ENCODE assay signal across 8 cellular contexts in genomic region chr1:111920221-111921024, GRCh38.
DNase-seq lines count a peak whose midpoint lies in the region; ATAC-seq and TF ChIP-seq lines count a peak whose summit lies in the region.

No MANE protein-coding gene starts in this region.

- no peaks in the 10 kb centered on the region for H3K9me3 Mint-ChIP-seq in immature natural killer cell
- no peaks in the 10 kb centered on the region for H3K9me3 Mint-ChIP-seq in activated naive CD4-positive, alpha-beta T cell treated with anti-CD3 and anti-CD28 coated beads, Interleukin-2, amount 10 ng/mL, durations not matched to agents 7 days and 5 days

- H3K27me3 ChIP-seq in SK-N-SH (ENCODE audit: insufficient read depth) = peaks cover 8% of the 10 kb centered on the region
- no peaks in the 10 kb centered on the region for H3K27me3 ChIP-seq in layer of hippocampus (ENCODE audit: control insufficient read depth, insufficient read depth, low read length)
- H3K27me3 ChIP-seq in aorta (ENCODE audit: control insufficient read depth in 1 of 2, insufficient read depth in 2 of 2, low read length in 1 of 2) = no peaks in the 10 kb centered on the region

- TF ChIP-seq EP300 in SK-N-SH (IDR thresholded peaks at IDR 0.05; ENCODE audit: borderline replicate concordance in 1 of 2, low read depth in 1 of 2, low read length in 1 of 2) = no peak

- no peaks in the 10 kb centered on the region; a peak in 1 of 4 replicates for H3K4me1 ChIP-seq in SK-N-SH (ENCODE audit: control insufficient read depth in 1 of 2, insufficient read depth in 2 of 2, low read depth in 1 of 2, low read length in 1 of 2)
- no peaks in the 10 kb centered on the region for H3K4me1 ChIP-seq in aorta (ENCODE audit: control insufficient read depth in 1 of 2, insufficient read depth in 2 of 2, low read length in 2 of 2)

- DNase-seq in SK-N-SH (no peak), astrocyte of the spinal cord (ENCODE audit: low read depth, low spot score) (peak; percentile 19), aorta (peak; percentile 70 to 82), immature natural killer cell (no peak)
- no peak for DNase-seq in activated naive CD4-positive, alpha-beta T cell treated with anti-CD3 and anti-CD28 coated beads, Interleukin-2, amount 10 ng/mL, durations not matched to agents 7 days and 5 days

- 43% methylated on average over 7 of the region's 11 CpGs for WGBS in SK-N-SH (ENCODE audit: low lambda C conversion rate)
- 18 to 20% methylated on average over 11 of the region's 11 CpGs for WGBS in aorta, 2 donors

- CTCF ChIA-PET in SK-N-SH (lab: Yijun Ruan, JAX) = no interaction called here
- CTCF ChIA-PET in activated naive CD4-positive, alpha-beta T cell treated with anti-CD3 and anti-CD28 coated beads, Interleukin-2, amount 10 ng/mL, durations not matched to agents 7 days and 5 days (lab: Charles Lee) = no interaction called here

- H3K27me3 Mint-ChIP-seq in immature natural killer cell (ENCODE audit: low read depth in 3 of 3) = peaks cover 2 to 10% (median 3%) of the 10 kb centered on the region in 3 donors
- H3K27me3 Mint-ChIP-seq in activated naive CD4-positive, alpha-beta T cell treated with anti-CD3 and anti-CD28 coated beads, Interleukin-2, amount 10 ng/mL, durations not matched to agents 7 days and 5 days = peaks cover 22% of the 10 kb centered on the region

- no peaks in the 10 kb centered on the region for H3K9me2 ChIP-seq in SK-N-SH

- no peaks in the 10 kb centered on the region for H3F3A ChIP-seq in SK-N-SH (replicated peaks; ENCODE audit: insufficient read depth)

- no peak overlapping the region for H3K4me3 ChIP-seq in SK-N-SH (ENCODE audit: low read depth in 2 of 2, low read length in 1 of 2)
- H3K4me3 ChIP-seq in astrocyte of the spinal cord (ENCODE audit: low read depth, low read length) = no peak overlapping the region
- H3K4me3 ChIP-seq in aorta (ENCODE audit: low read length in 2 of 2) = no peak overlapping the region

- H3K27ac Mint-ChIP-seq in immature natural killer cell = no peak overlapping the region
- H3K27ac Mint-ChIP-seq in activated naive CD4-positive, alpha-beta T cell treated with anti-CD3 and anti-CD28 coated beads, Interleukin-2, amount 10 ng/mL, durations not matched to agents 7 days and 5 days = no peak overlapping the region

- in situ Hi-C loops in astrocyte of the spinal cord (cut with HindIII; ENCODE audit: low sequenced_read_pairs) = no loop called here

- no peaks in the 10 kb centered on the region for H3K9me3 ChIP-seq in SK-N-SH
- no peaks in the 10 kb centered on the region for H3K9me3 ChIP-seq in aorta (ENCODE audit: control insufficient read depth, low read length)

- no peak overlapping the region for H3K4me3 Mint-ChIP-seq in immature natural killer cell
- H3K4me3 Mint-ChIP-seq in activated naive CD4-positive, alpha-beta T cell treated with anti-CD3 and anti-CD28 coated beads, Interleukin-2, amount 10 ng/mL, durations not matched to agents 7 days and 5 days = no peak overlapping the region

- no peaks in the 10 kb centered on the region for H3K4me1 Mint-ChIP-seq in immature natural killer cell
- H3K4me1 Mint-ChIP-seq in activated naive CD4-positive, alpha-beta T cell treated with anti-CD3 and anti-CD28 coated beads, Interleukin-2, amount 10 ng/mL, durations not matched to agents 7 days and 5 days = no peaks in the 10 kb centered on the region

- POLR2A ChIA-PET in SK-N-SH (lab: Yijun Ruan, JAX) = no interaction called here

- H3K4me2 ChIP-seq in SK-N-SH = peak overlapping the region; percentile 30; the same call in 1 of the 2 replicates

- intact Hi-C loops in aorta (cut with DNase I) = loop anchor here (2.0 to 5.0 kb wide), 2 partner anchors 67 to 68 kb away; partner anchors contain the start of gene KCND3 (in 2 of the 2)

- no peaks in the 10 kb centered on the region for H3K36me3 ChIP-seq in SK-N-SH (replicated peaks in 1 of 2; ENCODE audit: control insufficient read depth in 1 of 2, insufficient read depth in 2 of 2, low read length in 1 of 2)
- no peaks in the 10 kb centered on the region for H3K36me3 ChIP-seq in aorta (ENCODE audit: control insufficient read depth in 1 of 2, insufficient read depth in 2 of 2, low read length in 1 of 2)

- ATAC-seq in SK-N-SH treated with all-trans-retinoic acid at 6 μM for 48 hours (no peak), aorta (ENCODE audit: low FRiP score) (peak; percentile 81), HG03520 (IDR thresholded peaks at IDR 0.05; ENCODE audit: unreplicated experiment) (no peak)

- no peaks in the 10 kb centered on the region for H3K36me3 Mint-ChIP-seq in immature natural killer cell
- no peaks in the 10 kb centered on the region for H3K36me3 Mint-ChIP-seq in activated naive CD4-positive, alpha-beta T cell treated with anti-CD3 and anti-CD28 coated beads, Interleukin-2, amount 10 ng/mL, durations not matched to agents 7 days and 5 days

- H2AFZ ChIP-seq in SK-N-SH (ENCODE audit: low read depth) = no peak overlapping the region

- TF ChIP-seq CTCF in SK-N-SH (IDR thresholded peaks at IDR 0.05) (no peak), astrocyte of the spinal cord (IDR thresholded peaks at IDR 0.05; ENCODE audit: low read depth, low read length) (no peak)

- TF ChIP-seq RAD21 in SK-N-SH (IDR thresholded peaks at IDR 0.05; ENCODE audit: low read length) = no peak

- H3K9ac ChIP-seq in SK-N-SH = no peak overlapping the region

- H3K27ac ChIP-seq in SK-N-SH (ENCODE audit: low read depth in 2 of 2, low read length in 1 of 2) (no peak overlapping the region), layer of hippocampus (ENCODE audit: low read depth, low read length) (peak overlapping the region; percentile 59), aorta (ENCODE audit: low read depth in 1 of 2, low read length in 2 of 2) (peak overlapping the region; percentile 2 to 85)

- H4K20me1 ChIP-seq in SK-N-SH (ENCODE audit: insufficient read depth) = no peaks in the 10 kb centered on the region

- no peaks in the 10 kb centered on the region for H3K79me2 ChIP-seq in SK-N-SH (ENCODE audit: insufficient read depth)

TF ChIP-seq in SK-N-SH, 30 proteins besides CTCF, POLR2A, EP300 and RAD21:
- TF ChIP-seq POLR2AphosphoS5 (IDR thresholded peaks at IDR 0.05; ENCODE audit: low read depth, low read length) (no peak), REST (IDR thresholded peaks at IDR 0.05; ENCODE audit: low read depth, low read length) (peak; percentile 62; the same call in 1 of the 2 replicates)

TF ChIP-seq in SK-N-SH treated with all-trans-retinoic acid at 6 μM for 48 hours, 23 proteins besides CTCF, POLR2A, EP300 and RAD21:
- TF ChIP-seq ZFP3 (CRISPR knock-in tag; IDR thresholded peaks at IDR 0.05) (no peak), ZC3H10 (CRISPR knock-in tag; IDR thresholded peaks at IDR 0.05) (no peak), OSR1 (CRISPR knock-in tag; IDR thresholded peaks at IDR 0.05) (no peak), RARB (CRISPR knock-in tag; IDR thresholded peaks at IDR 0.05) (no peak), PATZ1 (CRISPR knock-in tag; IDR thresholded peaks at IDR 0.05; ENCODE audit: borderline replicate concordance) (no peak), SNAI2 (CRISPR knock-in tag; IDR thresholded peaks at IDR 0.05) (no peak)
TF ChIP-seq in SK-N-SH treated with all-trans-retinoic acid at 6 μM for 48 hours: peak in this region for 0.

Comparison
In these comparisons a context has a peak if more than half of its experiments do, and no peak if none do; other contexts are left out.
1. DNase-seq: peak in astrocyte of the spinal cord (single experiment) and aorta (2 of 2); none in SK-N-SH (single experiment), immature natural killer cell (0 of 3) and activated naive CD4-positive, alpha-beta T cell treated with anti-CD3 and anti-CD28 coated beads, Interleukin-2, amount 10 ng/mL, durations not matched to agents 7 days and 5 days (single experiment).
2. H3K27ac ChIP-seq: peak in layer of hippocampus (single experiment) and aorta (2 of 2); none in SK-N-SH (0 of 2).